8 cellular contexts compared by ENCODE assay signal in genomic region chr2:217756375-217757107, GRCh38.
DNase-seq lines count a peak whose midpoint lies in the region; ATAC-seq and TF ChIP-seq lines count a peak whose summit lies in the region.

No MANE protein-coding gene starts in this region.

- H3K27me3 ChIP-seq in RWPE2 (ENCODE audit: insufficient read depth, poor library complexity, severe bottlenecking) (no peaks in the 10 kb centered on the region), gastroesophageal sphincter (no peaks in the 10 kb centered on the region), parathyroid adenoma (ENCODE audit: control insufficient read depth, insufficient read depth, low read length) (no peaks in the 10 kb centered on the region), thyroid gland (no peaks in the 10 kb centered on the region)

- H2AFZ ChIP-seq in parathyroid adenoma, result peak overlapping the region; percentile 80

- ATAC-seq in RWPE2 (ENCODE audit: low read depth) (no peak; the same call in 2 of the 3 replicates), gastroesophageal sphincter (peak; percentile 81), GM21723 (IDR thresholded peaks at IDR 0.05; ENCODE audit: unreplicated experiment) (no peak)

- H3K4me2 ChIP-seq in parathyroid adenoma (ENCODE audit: low read length), result peak overlapping the region; percentile 53

- 22 to 40% methylated on average over 2 to 4 of the region's 34 CpGs for WGBS in gastroesophageal sphincter (ENCODE audit: low coverage in 1 of 2), 2 donors
- WGBS in thyroid gland, 2 donors, result 15 to 16% methylated on average over 28 to 31 of the region's 34 CpGs

- H3K79me2 ChIP-seq in parathyroid adenoma, result no peaks in the 10 kb centered on the region

- H3K4me1 ChIP-seq in RWPE2 (ENCODE audit: insufficient read depth, poor library complexity, severe bottlenecking) (no peaks in the 10 kb centered on the region), gastroesophageal sphincter (peaks cover 3 to 52% (median 12%) of the 10 kb centered on the region in 3 donors), parathyroid adenoma (peaks cover 43% of the 10 kb centered on the region), thyroid gland (peaks cover 8 to 16% of the 10 kb centered on the region in 2 donors)

- H3K9ac ChIP-seq in parathyroid adenoma, result no peak overlapping the region

- peak; percentile 78 for TF ChIP-seq CTCF in AG10803 (conservative IDR thresholded peaks at IDR 0.05; ENCODE audit: low read length)
- peak; percentile 62 for TF ChIP-seq CTCF in RWPE2 (IDR thresholded peaks at IDR 0.05; ENCODE audit: poor library complexity, severe bottlenecking)
- peak in 3 of 4 experiments; percentile 79 to 94 (median 85) for TF ChIP-seq CTCF in gastroesophageal sphincter (IDR thresholded peaks at IDR 0.05)
- TF ChIP-seq CTCF in parathyroid adenoma (IDR thresholded peaks at IDR 0.05), result peak; percentile 98
- peak; percentile 67 to 95 (median 81) for TF ChIP-seq CTCF in thyroid gland (IDR thresholded peaks at IDR 0.05)

- TF ChIP-seq EP300 in gastroesophageal sphincter (IDR thresholded peaks at IDR 0.05), result no peak

- H3K4me3 ChIP-seq in AG10803 (ENCODE audit: low read length) (no peak overlapping the region), RWPE2 (ENCODE audit: severe bottlenecking) (no peak overlapping the region), gastroesophageal sphincter (peak overlapping the region in 1 of 2 donors; percentile 34), parathyroid adenoma (ENCODE audit: low read depth, low read length) (no peak overlapping the region), thyroid gland (replicated peaks in 1 of 3) (no peak overlapping the region)

- peak; percentile 48 for DNase-seq in AG10803 (ENCODE audit: low read depth)
- DNase-seq in H4 (ENCODE audit: low spot score), result peak; percentile 43
- DNase-seq in RWPE2 (ENCODE audit: low spot score), result no peak
- DNase-seq in activated naive CD4-positive, alpha-beta T cell treated with Interleukin-2 at 50 U/mL for 16 hours, result peak; percentile 59
- DNase-seq in thyroid gland, result peak; percentile 73 to 78

- TF ChIP-seq POLR2A in gastroesophageal sphincter (IDR thresholded peaks at IDR 0.05), result no peak
- no peak for TF ChIP-seq POLR2A in thyroid gland (IDR thresholded peaks at IDR 0.05)

- intact Hi-C loops in thyroid gland (cut with DNase I), result no loop called here

- H3K27ac ChIP-seq in RWPE2 (ENCODE audit: poor library complexity, severe bottlenecking), result no peak overlapping the region
- peak overlapping the region in 2 of 4 donors; percentile 48 to 61 for H3K27ac ChIP-seq in gastroesophageal sphincter
- peak overlapping the region; percentile 99 for H3K27ac ChIP-seq in parathyroid adenoma
- H3K27ac ChIP-seq in thyroid gland, result no peak overlapping the region

- H3K36me3 ChIP-seq in RWPE2 (ENCODE audit: low read depth), result no peaks in the 10 kb centered on the region
- H3K36me3 ChIP-seq in gastroesophageal sphincter, result peaks cover 0 to 19% of the 10 kb centered on the region in 2 donors
- no peaks in the 10 kb centered on the region for H3K36me3 ChIP-seq in parathyroid adenoma (ENCODE audit: control insufficient read depth, insufficient read depth, low read length)
- H3K36me3 ChIP-seq in thyroid gland, result no peaks in the 10 kb centered on the region

- H3K9me3 ChIP-seq in RWPE2 (ENCODE audit: severe bottlenecking) (peaks cover 2% of the 10 kb centered on the region), gastroesophageal sphincter (peaks cover 0 to 2% (median 0%) of the 10 kb centered on the region in 3 donors), parathyroid adenoma (ENCODE audit: control insufficient read depth, low read length) (no peaks in the 10 kb centered on the region), thyroid gland (no peaks in the 10 kb centered on the region)
